ENCODE assay signal across 1 cellular context in genomic region chr19:5680437-5681368, GRCh38.
A peak's percentile ranks its signal among the peaks of the same experiment; 100 is the strongest.
TF ChIP-seq lines count a peak whose summit lies in the region.

A gene with protein sequence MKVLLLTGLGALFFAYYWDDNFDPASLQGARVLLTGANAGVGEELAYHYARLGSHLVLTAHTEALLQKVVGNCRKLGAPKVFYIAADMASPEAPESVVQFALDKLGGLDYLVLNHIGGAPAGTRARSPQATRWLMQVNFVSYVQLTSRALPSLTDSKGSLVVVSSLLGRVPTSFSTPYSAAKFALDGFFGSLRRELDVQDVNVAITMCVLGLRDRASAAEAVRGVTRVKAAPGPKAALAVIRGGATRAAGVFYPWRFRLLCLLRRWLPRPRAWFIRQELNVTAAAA (plus strand): TSS chr19:5681027. CDS start chr19:5684833, 3,806 bp downstream.
Gene MICOS13 (minus strand): TSS chr19:5680516. CDS start chr19:5680486, 30 bp downstream.

TF ChIP-seq in HEK293, 187 proteins besides CTCF, POLR2A, EP300 and RAD21 (continued from another document):
- TF ChIP-seq ZNF214 (tag by site-specific recombination; IDR thresholded peaks at IDR 0.05; ENCODE audit: borderline replicate concordance) (no peak), ZNF114 (tag by site-specific recombination; IDR thresholded peaks at IDR 0.05) (no peak), ZNF24 (tag by site-specific recombination; IDR thresholded peaks at IDR 0.05) (peak; percentile 63; the same call in 1 of the 2 replicates), KLF9 (tag by site-specific recombination; IDR thresholded peaks at IDR 0.05; ENCODE audit: low read depth) (peak; percentile 95), KLF7 (tag by site-specific recombination; IDR thresholded peaks at IDR 0.05; ENCODE audit: borderline replicate concordance) (no peak), ZSCAN30 (tag by site-specific recombination; IDR thresholded peaks at IDR 0.05) (peak; percentile 42), ZEB2 (tag by site-specific recombination; IDR thresholded peaks at IDR 0.05) (peak; percentile 68), ZNF132 (tag by site-specific recombination; IDR thresholded peaks at IDR 0.05; ENCODE audit: borderline replicate concordance) (no peak), SCRT1 (tag by site-specific recombination; IDR thresholded peaks at IDR 0.05; ENCODE audit: borderline replicate concordance) (no peak), REST (tag by site-specific recombination; IDR thresholded peaks at IDR 0.05) (no peak), YY1 (tag by site-specific recombination; IDR thresholded peaks at IDR 0.05) (peak; percentile 91), ZNF521 (tag by site-specific recombination; IDR thresholded peaks at IDR 0.05) (no peak), SETDB1 (IDR thresholded peaks at IDR 0.05; ENCODE audit: insufficient read length, low read length) (no peak), ZNF140 (tag by site-specific recombination; IDR thresholded peaks at IDR 0.05) (no peak), ZNF121 (tag by site-specific recombination; IDR thresholded peaks at IDR 0.05) (no peak), GLIS1 (tag by site-specific recombination; IDR thresholded peaks at IDR 0.05) (peak; percentile 48), ZNF664 (tag by site-specific recombination; IDR thresholded peaks at IDR 0.05) (no peak), ZNF350 (tag by site-specific recombination; IDR thresholded peaks at IDR 0.05) (no peak), KLF17 (tag by site-specific recombination; IDR thresholded peaks at IDR 0.05) (0 out of 2 replicates have a peak, but pooled peaks have one; percentile 10), YY2 (tag by site-specific recombination; IDR thresholded peaks at IDR 0.05) (peak; percentile 72), SP7 (tag by site-specific recombination; IDR thresholded peaks at IDR 0.05) (peak; percentile 38), ZFP41 (tag by site-specific recombination; IDR thresholded peaks at IDR 0.05; ENCODE audit: borderline replicate concordance) (no peak), REPIN1 (tag by site-specific recombination; IDR thresholded peaks at IDR 0.05; ENCODE audit: low read depth) (no peak), ZFHX2 (tag by site-specific recombination; conservative IDR thresholded peaks at IDR 0.05) (peak; percentile 41; the same call in 1 of the 2 replicates), ZNF354C (tag by site-specific recombination; IDR thresholded peaks at IDR 0.05; ENCODE audit: borderline replicate concordance, low read depth) (no peak), ZNF549 (tag by site-specific recombination; IDR thresholded peaks at IDR 0.05) (no peak), ZNF544 (tag by site-specific recombination; IDR thresholded peaks at IDR 0.05) (no peak), HIC1 (tag by site-specific recombination; IDR thresholded peaks at IDR 0.05) (peak; percentile 97), ZNF629 (tag by site-specific recombination; IDR thresholded peaks at IDR 0.05) (0 out of 2 replicates have a peak, but pooled peaks have one; percentile 43), ZXDB (tag by site-specific recombination; IDR thresholded peaks at IDR 0.05) (peak; percentile 86), ZNF610 (tag by site-specific recombination; IDR thresholded peaks at IDR 0.05; ENCODE audit: borderline replicate concordance) (0 out of 2 replicates have a peak, but pooled peaks have one; percentile 20), ZBTB20 (tag by site-specific recombination; IDR thresholded peaks at IDR 0.05) (peak; percentile 93), ZNF10 (tag by site-specific recombination; IDR thresholded peaks at IDR 0.05) (no peak), ZBTB48 (tag by site-specific recombination; IDR thresholded peaks at IDR 0.05) (peak; percentile 8; the same call in 1 of the 2 replicates), ZBTB8A (tag by site-specific recombination; IDR thresholded peaks at IDR 0.05) (peak; percentile 96), ZNF341 (tag by site-specific recombination; IDR thresholded peaks at IDR 0.05; ENCODE audit: low read depth) (no peak; the same call in 1 of the 2 replicates), HOXD13 (CRISPR knock-in tag; IDR thresholded peaks at IDR 0.05; ENCODE audit: borderline replicate concordance) (no peak)
- TF ChIP-seq, protein P1, sequence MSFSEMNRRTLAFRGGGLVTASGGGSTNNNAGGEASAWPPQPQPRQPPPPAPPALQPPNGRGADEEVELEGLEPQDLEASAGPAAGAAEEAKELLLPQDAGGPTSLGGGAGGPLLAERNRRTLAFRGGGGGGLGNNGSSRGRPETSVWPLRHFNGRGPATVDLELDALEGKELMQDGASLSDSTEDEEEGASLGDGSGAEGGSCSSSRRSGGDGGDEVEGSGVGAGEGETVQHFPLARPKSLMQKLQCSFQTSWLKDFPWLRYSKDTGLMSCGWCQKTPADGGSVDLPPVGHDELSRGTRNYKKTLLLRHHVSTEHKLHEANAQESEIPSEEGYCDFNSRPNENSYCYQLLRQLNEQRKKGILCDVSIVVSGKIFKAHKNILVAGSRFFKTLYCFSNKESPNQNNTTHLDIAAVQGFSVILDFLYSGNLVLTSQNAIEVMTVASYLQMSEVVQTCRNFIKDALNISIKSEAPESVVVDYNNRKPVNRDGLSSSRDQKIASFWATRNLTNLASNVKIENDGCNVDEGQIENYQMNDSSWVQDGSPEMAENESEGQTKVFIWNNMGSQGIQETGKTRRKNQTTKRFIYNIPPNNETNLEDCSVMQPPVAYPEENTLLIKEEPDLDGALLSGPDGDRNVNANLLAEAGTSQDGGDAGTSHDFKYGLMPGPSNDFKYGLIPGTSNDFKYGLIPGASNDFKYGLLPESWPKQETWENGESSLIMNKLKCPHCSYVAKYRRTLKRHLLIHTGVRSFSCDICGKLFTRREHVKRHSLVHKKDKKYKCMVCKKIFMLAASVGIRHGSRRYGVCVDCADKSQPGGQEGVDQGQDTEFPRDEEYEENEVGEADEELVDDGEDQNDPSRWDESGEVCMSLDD (tag by site-specific recombination; IDR thresholded peaks at IDR 0.05) = peak; percentile 78; the same call in 1 of the 2 replicates
- TF ChIP-seq, protein P2, sequence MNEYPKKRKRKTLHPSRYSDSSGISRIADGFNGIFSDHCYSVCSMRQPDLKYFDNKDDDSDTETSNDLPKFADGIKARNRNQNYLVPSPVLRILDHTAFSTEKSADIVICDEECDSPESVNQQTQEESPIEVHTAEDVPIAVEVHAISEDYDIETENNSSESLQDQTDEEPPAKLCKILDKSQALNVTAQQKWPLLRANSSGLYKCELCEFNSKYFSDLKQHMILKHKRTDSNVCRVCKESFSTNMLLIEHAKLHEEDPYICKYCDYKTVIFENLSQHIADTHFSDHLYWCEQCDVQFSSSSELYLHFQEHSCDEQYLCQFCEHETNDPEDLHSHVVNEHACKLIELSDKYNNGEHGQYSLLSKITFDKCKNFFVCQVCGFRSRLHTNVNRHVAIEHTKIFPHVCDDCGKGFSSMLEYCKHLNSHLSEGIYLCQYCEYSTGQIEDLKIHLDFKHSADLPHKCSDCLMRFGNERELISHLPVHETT (tag by site-specific recombination; IDR thresholded peaks at IDR 0.05) = 0 out of 2 replicates have a peak, but pooled peaks have one; percentile 38
- TF ChIP-seq, protein P3, sequence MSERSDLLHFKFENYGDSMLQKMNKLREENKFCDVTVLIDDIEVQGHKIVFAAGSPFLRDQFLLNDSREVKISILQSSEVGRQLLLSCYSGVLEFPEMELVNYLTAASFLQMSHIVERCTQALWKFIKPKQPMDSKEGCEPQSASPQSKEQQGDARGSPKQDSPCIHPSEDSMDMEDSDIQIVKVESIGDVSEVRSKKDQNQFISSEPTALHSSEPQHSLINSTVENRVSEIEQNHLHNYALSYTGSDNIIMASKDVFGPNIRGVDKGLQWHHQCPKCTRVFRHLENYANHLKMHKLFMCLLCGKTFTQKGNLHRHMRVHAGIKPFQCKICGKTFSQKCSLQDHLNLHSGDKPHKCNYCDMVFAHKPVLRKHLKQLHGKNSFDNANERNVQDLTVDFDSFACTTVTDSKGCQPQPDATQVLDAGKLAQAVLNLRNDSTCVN (tag by site-specific recombination; optimal IDR thresholded peaks at IDR 0.05) = peak; percentile 79
- TF ChIP-seq, protein P4, sequence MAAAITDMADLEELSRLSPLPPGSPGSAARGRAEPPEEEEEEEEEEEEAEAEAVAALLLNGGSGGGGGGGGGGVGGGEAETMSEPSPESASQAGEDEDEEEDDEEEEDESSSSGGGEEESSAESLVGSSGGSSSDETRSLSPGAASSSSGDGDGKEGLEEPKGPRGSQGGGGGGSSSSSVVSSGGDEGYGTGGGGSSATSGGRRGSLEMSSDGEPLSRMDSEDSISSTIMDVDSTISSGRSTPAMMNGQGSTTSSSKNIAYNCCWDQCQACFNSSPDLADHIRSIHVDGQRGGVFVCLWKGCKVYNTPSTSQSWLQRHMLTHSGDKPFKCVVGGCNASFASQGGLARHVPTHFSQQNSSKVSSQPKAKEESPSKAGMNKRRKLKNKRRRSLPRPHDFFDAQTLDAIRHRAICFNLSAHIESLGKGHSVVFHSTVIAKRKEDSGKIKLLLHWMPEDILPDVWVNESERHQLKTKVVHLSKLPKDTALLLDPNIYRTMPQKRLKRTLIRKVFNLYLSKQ (tag by site-specific recombination; IDR thresholded peaks at IDR 0.05; ENCODE audit: borderline replicate concordance) = no peak
TF ChIP-seq in HEK293: peak in this region for 47.
